12 cellular contexts compared by ENCODE assay signal in the genomic region with DNA sequence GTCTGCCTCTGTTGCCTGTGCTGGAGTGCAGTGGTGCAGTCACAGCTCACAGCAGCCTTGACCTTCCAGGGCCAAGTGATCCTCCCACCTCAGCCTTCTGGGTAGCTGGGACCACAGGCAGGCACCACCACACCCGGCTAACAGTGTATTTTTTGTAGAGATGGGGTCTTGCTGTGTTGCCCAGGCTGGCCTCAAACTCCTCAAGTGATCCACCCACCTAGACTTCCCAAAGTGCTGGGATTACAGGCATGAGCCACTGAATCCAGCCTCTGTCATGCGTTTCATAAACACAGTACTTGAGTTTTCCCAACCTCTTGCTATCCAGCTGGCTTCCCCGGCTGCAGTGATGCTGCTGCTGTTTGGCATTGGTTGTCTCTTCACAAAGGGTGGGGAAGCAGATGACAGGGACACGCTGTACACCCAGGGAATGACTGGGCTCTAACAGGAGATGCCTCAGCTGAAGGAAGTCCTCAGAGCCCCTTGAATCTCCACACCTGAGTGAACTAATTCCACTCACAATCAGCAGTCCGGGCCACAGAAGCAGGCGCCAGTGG.
A peak's percentile ranks its signal among the peaks of the same experiment; 100 is the strongest.
DNase-seq lines count a peak whose midpoint lies in the region; ATAC-seq and TF ChIP-seq lines count a peak whose summit lies in the region.
"Had no signal": no experiment of that assay in that cellular context is flagged by ENCODE, and none has a peak within 500 bp of the region (broad histone marks: within the 10 kb centered on the region; RNA-seq: fewer than 3 reads in every experiment).

No MANE protein-coding gene starts in this region.

- intact Hi-C loops in left ventricle myocardium superior (cut with micrococcal nuclease) (no loop called here), sigmoid colon (cut with DNase I) (no loop called here)

- ATAC-seq in RWPE2 (ENCODE audit: low read depth) (no peak), left ventricle myocardium superior (peak; percentile 38)

- TF ChIP-seq POLR2A in sigmoid colon (IDR thresholded peaks at IDR 0.05): no peak

- H3K9me3 ChIP-seq in RWPE2 (ENCODE audit: severe bottlenecking): no peaks in the 10 kb centered on the region
- no peaks in the 10 kb centered on the region for H3K9me3 ChIP-seq in sigmoid colon
- H3K9me3 ChIP-seq: SK-N-SH had no signal

- DNase-seq in DMS79 treated with DMSO at 0.1 percent for 48 hours (lab: John Stamatoyannopoulos, UW): peak; percentile 23
- DNase-seq in RWPE2 (ENCODE audit: low spot score): peak; percentile 11
- no peak for DNase-seq in left ventricle myocardium superior
- peak; percentile 86 for DNase-seq in sigmoid colon
- no peak for DNase-seq in NCI-H524 treated with DMSO at 0.1 percent for 48 hours (lab: John Stamatoyannopoulos, UW)
- DNase-seq in HFFc6: no peak
- DNase-seq in DMS 273 (lab: John Stamatoyannopoulos, UW; ENCODE audit: unreplicated experiment): no peak
- DNase-seq: AML-193; NCI-H2029 treated with DMSO at 0.1 percent for 48 hours; NCI-H524; NK-92 treated with Interleukin-12 subunit alpha and Interleukin-12 subunit beta, amount 100 ng/mL, for 24 hours; SK-N-SH had no signal

- H3K4me3 ChIP-seq in RWPE2 (ENCODE audit: severe bottlenecking) (no peak overlapping the region), sigmoid colon (no peak overlapping the region)

- H3K27ac ChIP-seq in RWPE2 (ENCODE audit: poor library complexity, severe bottlenecking): no peak overlapping the region
- H3K27ac ChIP-seq in sigmoid colon: peak overlapping the region; percentile 50 to 96 (median 74)

- no peaks in the 10 kb centered on the region; the same call in none of the 2 replicates for H3K27me3 Mint-ChIP-seq in HFFc6 (ENCODE audit: insufficient read depth)

- H3K27ac Mint-ChIP-seq in HFFc6: no peak overlapping the region

- 88 to 89% methylated on average over 6 of the region's 6 CpGs for WGBS in sigmoid colon, 2 donors

- no peaks in the 10 kb centered on the region for H3K9me3 Mint-ChIP-seq in HFFc6

- H3K4me3 Mint-ChIP-seq in HFFc6: no peak overlapping the region

- TF ChIP-seq EP300 in sigmoid colon (IDR thresholded peaks at IDR 0.05): peak in 3 of 4 donors; percentile 30 to 97 (median 75)

- peaks cover 13% of the 10 kb centered on the region for H3K4me1 Mint-ChIP-seq in HFFc6 (ENCODE audit: low read depth)

- no peaks in the 10 kb centered on the region for H3K27me3 ChIP-seq in RWPE2 (ENCODE audit: insufficient read depth, poor library complexity, severe bottlenecking)
- H3K27me3 ChIP-seq in sigmoid colon: no peaks in the 10 kb centered on the region

- no peak for TF ChIP-seq CTCF in RWPE2 (IDR thresholded peaks at IDR 0.05; ENCODE audit: poor library complexity, severe bottlenecking)
- no peak for TF ChIP-seq CTCF in sigmoid colon (IDR thresholded peaks at IDR 0.05)
- no peak for TF ChIP-seq CTCF in HFFc6 (IDR thresholded peaks at IDR 0.05)

- H3K36me3 ChIP-seq in RWPE2 (ENCODE audit: low read depth) (no peaks in the 10 kb centered on the region), sigmoid colon (no peaks in the 10 kb centered on the region)

- no peaks in the 10 kb centered on the region for H3K36me3 Mint-ChIP-seq in HFFc6 (ENCODE audit: low read depth)

- H3K4me1 ChIP-seq in RWPE2 (ENCODE audit: insufficient read depth, poor library complexity, severe bottlenecking) (peaks cover 4% of the 10 kb centered on the region), sigmoid colon (peaks cover 0 to 90% (median 84%) of the 10 kb centered on the region in 4 donors)

Comparison
In these comparisons a context has a peak if more than half of its experiments do, and no peak if none do; other contexts are left out.
1. DNase-seq: peak in DMS79 treated with DMSO at 0.1 percent for 48 hours (single experiment), RWPE2 (single experiment) and sigmoid colon (single experiment); none in left ventricle myocardium superior (single experiment), NCI-H524 treated with DMSO at 0.1 percent for 48 hours (single experiment), HFFc6 (single experiment) and DMS 273 (single experiment).